1 cellular context compared by ENCODE assay signal in the genomic region with DNA sequence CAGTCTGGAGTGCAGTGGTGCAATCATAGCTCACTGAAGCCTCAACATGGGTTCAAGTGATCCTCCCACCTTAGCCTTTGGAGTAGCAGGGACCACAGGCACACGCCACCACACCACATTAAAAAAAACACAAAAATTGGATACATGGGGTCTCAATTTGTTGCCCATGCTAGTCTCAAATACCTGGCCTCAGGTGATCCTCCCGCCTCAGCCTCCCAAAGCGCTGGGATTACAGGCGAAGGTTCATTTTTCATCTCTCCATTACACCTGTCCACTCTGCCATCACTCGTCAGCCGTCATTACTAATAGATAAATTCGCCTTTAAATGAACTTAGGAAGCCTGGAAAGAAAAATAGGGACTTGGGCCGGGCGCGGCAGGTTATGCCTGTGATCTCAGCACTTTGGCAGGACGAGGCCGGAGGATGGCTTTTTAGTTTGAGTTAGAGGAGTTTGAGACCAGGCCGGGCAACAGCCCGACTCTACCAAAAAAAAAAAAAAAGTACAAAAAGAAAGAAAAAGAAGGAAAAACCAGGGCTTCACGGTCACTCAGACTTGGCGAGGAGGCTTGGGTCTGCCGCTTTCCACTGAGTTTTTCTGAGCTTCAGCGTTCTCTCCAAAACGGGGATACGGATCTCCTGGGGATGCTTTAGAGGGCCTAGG.
TF ChIP-seq lines count a peak whose summit lies in the region.

No MANE protein-coding gene starts in this region.

TF ChIP-seq in endothelial cell of umbilical vein, 7 proteins besides CTCF, POLR2A, EP300 and RAD21:
- TF ChIP-seq GATA2 (IDR thresholded peaks at IDR 0.05; ENCODE audit: insufficient read depth, insufficient read length, low read depth, low read length) (no peak), EZH2 (IDR thresholded peaks at IDR 0.05; ENCODE audit: borderline replicate concordance, low read depth, low read length, severe bottlenecking) (no peak)
